Comparison of ENCODE assay signal across 13 cellular contexts in the genomic region with DNA sequence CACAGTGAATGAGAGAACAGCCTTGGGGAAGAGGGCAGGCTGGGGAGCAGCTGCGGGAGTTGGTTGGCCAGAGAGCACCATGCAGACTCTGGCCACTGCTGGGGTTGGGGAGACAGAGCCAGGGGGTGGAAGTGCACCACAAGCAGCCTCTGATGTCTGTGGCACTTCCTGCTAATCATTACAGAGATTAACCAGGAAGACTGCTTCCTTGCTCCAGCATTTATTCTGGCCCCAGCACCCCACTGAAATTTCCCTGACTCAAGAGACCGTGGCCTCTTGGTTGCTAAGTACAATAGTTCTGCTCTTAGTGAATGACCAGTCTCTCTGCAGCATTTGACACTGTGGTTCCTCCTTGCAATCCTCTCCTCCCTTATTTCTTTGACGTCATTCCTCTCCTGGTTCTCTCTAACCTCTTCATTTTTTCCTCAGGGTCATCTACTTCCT.
A peak's percentile ranks its signal among the peaks of the same experiment; 100 is the strongest.
DNase-seq lines count a peak whose midpoint lies in the region; ATAC-seq and TF ChIP-seq lines count a peak whose summit lies in the region.
"Had no signal": no experiment of that assay in that cellular context is flagged by ENCODE, and none has a peak within 500 bp of the region (broad histone marks: within the 10 kb centered on the region; RNA-seq: fewer than 3 reads in every experiment).

No MANE protein-coding gene starts in this region.

- 63% methylated on average over 3 of the region's 3 CpGs for WGBS in liver

- H3K27me3 ChIP-seq in liver (ENCODE audit: control insufficient read depth in 4 of 4, insufficient read depth in 4 of 4, low read length in 3 of 4): no peaks in the 10 kb centered on the region

- H3K9me3 ChIP-seq in liver (ENCODE audit: control insufficient read depth in 4 of 4, low read length in 3 of 4): no peaks in the 10 kb centered on the region

- DNase-seq in NCI-H1417 (lab: John Stamatoyannopoulos, UW) (peak in 2 of 3 experiments; percentile 9 to 33), NCI-H1417 treated with DMSO at 0.1 percent for 48 hours (lab: John Stamatoyannopoulos, UW) (no peak), chondrocyte (ENCODE audit: low spot score) (no peak), type B pancreatic cell (ENCODE audit: extremely low spot score, unreplicated experiment) (no peak), NCI-H146 treated with DMSO at 0.1 percent for 48 hours (lab: John Stamatoyannopoulos, UW; ENCODE audit: unreplicated experiment) (no peak), OCI-M2 (lab: John Stamatoyannopoulos, UW; ENCODE audit: unreplicated experiment) (no peak)
- DNase-seq: activated CD8-positive, alpha-beta memory T cell treated with anti-CD3 and anti-CD28 coated beads, Interleukin-2, amount 10 ng/mL, durations not matched to agents 7 days and 5 days; anterior cingulate cortex; NCI-H526 treated with DMSO at 0.1 percent for 48 hours; stimulated activated CD4-positive, alpha-beta T cell treated with anti-CD3 and anti-CD28 coated beads, Interleukin-15, amount 100 ng/mL, for 24 hours; stimulated activated naive CD4-positive, alpha-beta T cell had no signal

- no peaks in the 10 kb centered on the region for H3K9me3 Mint-ChIP-seq in chondrocyte (ENCODE audit: low read depth)
- H3K9me3 Mint-ChIP-seq in type B pancreatic cell: no peaks in the 10 kb centered on the region

- no peak overlapping the region for H3K27ac ChIP-seq in liver (ENCODE audit: low read depth in 1 of 2, low read length in 2 of 2)

- no peak overlapping the region for H3K4me3 ChIP-seq in liver (ENCODE audit: low read depth in 1 of 3, low read length in 3 of 3)

- ATAC-seq in GM21786 (IDR thresholded peaks at IDR 0.05; ENCODE audit: unreplicated experiment): no peak
- ATAC-seq: activated CD8-positive, alpha-beta memory T cell treated with anti-CD3 and anti-CD28 coated beads, Interleukin-2, amount 10 ng/mL, durations not matched to agents 7 days and 5 days had no signal

- no peak for TF ChIP-seq CTCF in chondrocyte (IDR thresholded peaks at IDR 0.05)
- no peak for TF ChIP-seq CTCF in liver (IDR thresholded peaks at IDR 0.05; ENCODE audit: low read depth, low read length, missing input control)
- no peak for TF ChIP-seq CTCF in type B pancreatic cell (conservative IDR thresholded peaks at IDR 0.05)

- peaks cover 2% of the 10 kb centered on the region for H3K36me3 Mint-ChIP-seq in chondrocyte (ENCODE audit: low read depth)
- no peaks in the 10 kb centered on the region for H3K36me3 Mint-ChIP-seq in type B pancreatic cell
- H3K36me3 Mint-ChIP-seq: activated CD8-positive, alpha-beta memory T cell treated with anti-CD3 and anti-CD28 coated beads, Interleukin-2, amount 10 ng/mL, durations not matched to agents 7 days and 5 days had no signal

- TF ChIP-seq RAD21 in liver (IDR thresholded peaks at IDR 0.05): no peak

- no peak overlapping the region for H3K4me3 Mint-ChIP-seq in chondrocyte (ENCODE audit: unreplicated experiment)
- peak overlapping the region; percentile 5 for H3K4me3 Mint-ChIP-seq in type B pancreatic cell
- H3K4me3 Mint-ChIP-seq: activated CD8-positive, alpha-beta memory T cell treated with anti-CD3 and anti-CD28 coated beads, Interleukin-2, amount 10 ng/mL, durations not matched to agents 7 days and 5 days had no signal

- no peak overlapping the region for H3K9ac ChIP-seq in liver (ENCODE audit: low read depth in 1 of 2, low read length in 2 of 2)

- H3K27ac Mint-ChIP-seq in chondrocyte (ENCODE audit: unreplicated experiment) (peak overlapping the region; percentile 27), type B pancreatic cell (no peak overlapping the region)
- H3K27ac Mint-ChIP-seq: activated CD8-positive, alpha-beta memory T cell treated with anti-CD3 and anti-CD28 coated beads, Interleukin-2, amount 10 ng/mL, durations not matched to agents 7 days and 5 days had no signal

- H3K36me3 ChIP-seq in liver (ENCODE audit: control insufficient read depth in 4 of 4, insufficient read depth in 3 of 4, low read depth in 1 of 4, low read length in 3 of 4): no peaks in the 10 kb centered on the region

- H3K27me3 Mint-ChIP-seq in chondrocyte (ENCODE audit: low read depth): no peaks in the 10 kb centered on the region
- no peaks in the 10 kb centered on the region for H3K27me3 Mint-ChIP-seq in type B pancreatic cell

- H3K4me1 ChIP-seq in liver (ENCODE audit: control insufficient read depth in 4 of 4, insufficient read depth in 4 of 4, low read length in 3 of 4): no peaks in the 10 kb centered on the region

- H3K4me1 Mint-ChIP-seq in chondrocyte (ENCODE audit: low read depth) (peaks cover 39% of the 10 kb centered on the region), type B pancreatic cell (ENCODE audit: unreplicated experiment) (peaks cover 42% of the 10 kb centered on the region)
- H3K4me1 Mint-ChIP-seq: activated CD8-positive, alpha-beta memory T cell treated with anti-CD3 and anti-CD28 coated beads, Interleukin-2, amount 10 ng/mL, durations not matched to agents 7 days and 5 days had no signal

TF ChIP-seq in liver, 16 proteins besides CTCF, POLR2A, EP300 and RAD21:
- TF ChIP-seq NR2F2 (IDR thresholded peaks at IDR 0.05): peak; percentile 66
- TF ChIP-seq, protein P1, sequence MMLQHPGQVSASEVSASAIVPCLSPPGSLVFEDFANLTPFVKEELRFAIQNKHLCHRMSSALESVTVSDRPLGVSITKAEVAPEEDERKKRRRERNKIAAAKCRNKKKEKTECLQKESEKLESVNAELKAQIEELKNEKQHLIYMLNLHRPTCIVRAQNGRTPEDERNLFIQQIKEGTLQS (IDR thresholded peaks at IDR 0.05): no peak

Comparison
In these comparisons a context has a peak if more than half of its experiments do, and no peak if none do; other contexts are left out.
1. DNase-seq: peak in NCI-H1417 (2 of 3); none in NCI-H1417 treated with DMSO at 0.1 percent for 48 hours (single experiment), chondrocyte (single experiment), type B pancreatic cell (single experiment), NCI-H146 treated with DMSO at 0.1 percent for 48 hours (single experiment) and OCI-M2 (single experiment).